Comparison of ENCODE assay signal across 10 cellular contexts in genomic region chr11:126426820-126427749, GRCh38.
DNase-seq lines count a peak whose midpoint lies in the region; ATAC-seq and TF ChIP-seq lines count a peak whose summit lies in the region.
"Had no signal": no experiment of that assay in that cellular context is flagged by ENCODE, and none has a peak within 500 bp of the region (broad histone marks: within the 10 kb centered on the region; RNA-seq: fewer than 3 reads in every experiment).

No MANE protein-coding gene starts in this region.

- POLR2A ChIA-PET in HEK293T (lab: Yijun Ruan, JAX), result no interaction called here

- intact Hi-C loops in dendritic cell treated with granulocyte-macrophage colony-stimulating factor and Interleukin-4, amounts not matched to agents 40 ng/mL and 50 ng/mL, for 4 days (cut with micrococcal nuclease), result no loop called here

- H3K4me3 Mint-ChIP-seq in dendritic cell treated with granulocyte-macrophage colony-stimulating factor and Interleukin-4, amounts not matched to agents 40 ng/mL and 50 ng/mL, for 4 days, result no peak overlapping the region
- peak overlapping the region; percentile 45 for H3K4me3 Mint-ChIP-seq in stimulated activated memory B cell treated with anti-CD40 and anti-IgM and Interleukin-4, amounts not matched to agents 10 μg/mL and 1 μg/mL and 100 μg/mL, for 72 hours

- peaks cover 21% of the 10 kb centered on the region for H3K4me1 Mint-ChIP-seq in dendritic cell treated with granulocyte-macrophage colony-stimulating factor and Interleukin-4, amounts not matched to agents 40 ng/mL and 50 ng/mL, for 4 days (ENCODE audit: low read depth)
- H3K4me1 Mint-ChIP-seq in stimulated activated memory B cell treated with anti-CD40 and anti-IgM and Interleukin-4, amounts not matched to agents 10 μg/mL and 1 μg/mL and 100 μg/mL, for 72 hours, result peaks cover 13% of the 10 kb centered on the region

- DNase-seq in iPS-NIHi7 (ENCODE audit: extremely low spot score) (no peak), cerebellar nuclear complex (lab: John Stamatoyannopoulos, UW) (no peak), HEK293T (ENCODE audit: extremely low spot score) (no peak)
- DNase-seq: activated naive CD4-positive, alpha-beta T cell treated with anti-CD3 and anti-CD28 coated beads, Interleukin-2, amount 50 U/mL, for 16 hours; lower lobe of right lung had no signal

- H3K27me3 Mint-ChIP-seq in dendritic cell treated with granulocyte-macrophage colony-stimulating factor and Interleukin-4, amounts not matched to agents 40 ng/mL and 50 ng/mL, for 4 days, result no peaks in the 10 kb centered on the region
- peaks cover 18% of the 10 kb centered on the region for H3K27me3 Mint-ChIP-seq in stimulated activated memory B cell treated with anti-CD40 and anti-IgM and Interleukin-4, amounts not matched to agents 10 μg/mL and 1 μg/mL and 100 μg/mL, for 72 hours

- H3K27ac Mint-ChIP-seq in dendritic cell treated with granulocyte-macrophage colony-stimulating factor and Interleukin-4, amounts not matched to agents 40 ng/mL and 50 ng/mL, for 4 days, result peak overlapping the region; percentile 25
- H3K27ac Mint-ChIP-seq in stimulated activated memory B cell treated with anti-CD40 and anti-IgM and Interleukin-4, amounts not matched to agents 10 μg/mL and 1 μg/mL and 100 μg/mL, for 72 hours, result peak overlapping the region; percentile 76

- H3K9me3 Mint-ChIP-seq in dendritic cell treated with granulocyte-macrophage colony-stimulating factor and Interleukin-4, amounts not matched to agents 40 ng/mL and 50 ng/mL, for 4 days, result no peaks in the 10 kb centered on the region
- H3K9me3 Mint-ChIP-seq in stimulated activated memory B cell treated with anti-CD40 and anti-IgM and Interleukin-4, amounts not matched to agents 10 μg/mL and 1 μg/mL and 100 μg/mL, for 72 hours, result no peaks in the 10 kb centered on the region

- H3K36me3 Mint-ChIP-seq in dendritic cell treated with granulocyte-macrophage colony-stimulating factor and Interleukin-4, amounts not matched to agents 40 ng/mL and 50 ng/mL, for 4 days (ENCODE audit: low read depth), result no peaks in the 10 kb centered on the region
- H3K36me3 Mint-ChIP-seq in stimulated activated memory B cell treated with anti-CD40 and anti-IgM and Interleukin-4, amounts not matched to agents 10 μg/mL and 1 μg/mL and 100 μg/mL, for 72 hours, result no peaks in the 10 kb centered on the region

- CTCF ChIA-PET in HEK293T (lab: Yijun Ruan, JAX), result interaction anchor here (1.2 kb wide), 1 partner anchor 15 kb away, joined by 3 read pairs; no protein-coding TSS in a partner anchor

- ATAC-seq in GM19043 (IDR thresholded peaks at IDR 0.05; ENCODE audit: low read depth, unreplicated experiment) (peak; percentile 72), HG03066 (IDR thresholded peaks at IDR 0.05; ENCODE audit: low read depth, unreplicated experiment) (peak; percentile 83), GM19455 (IDR thresholded peaks at IDR 0.05; ENCODE audit: unreplicated experiment) (no peak)
- peak; percentile 42 for ATAC-seq in stimulated activated memory B cell treated with anti-CD40 and anti-IgM and Interleukin-4, amounts not matched to agents 10 μg/mL and 1 μg/mL and 100 μg/mL, for 72 hours

TF ChIP-seq in HEK293T, 16 proteins besides CTCF, POLR2A, EP300 and RAD21:
- TF ChIP-seq BHLHE40 (IDR thresholded peaks at IDR 0.05; ENCODE audit: borderline replicate concordance) (no peak), SP1 (IDR thresholded peaks at IDR 0.05) (no peak), NFRKB (IDR thresholded peaks at IDR 0.05) (no peak), L3MBTL2 (conservative IDR thresholded peaks at IDR 0.05) (no peak), HDGF (IDR thresholded peaks at IDR 0.05; ENCODE audit: borderline replicate concordance) (no peak), ELF4 (IDR thresholded peaks at IDR 0.05) (no peak), PKNOX1 (IDR thresholded peaks at IDR 0.05) (no peak), FOXM1 (IDR thresholded peaks at IDR 0.05; ENCODE audit: borderline replicate concordance) (no peak), FOXA1 (IDR thresholded peaks at IDR 0.05) (no peak), ZNF384 (IDR thresholded peaks at IDR 0.05) (no peak), ARNT (IDR thresholded peaks at IDR 0.05) (no peak), SUZ12 (IDR thresholded peaks at IDR 0.05) (no peak), TARDBP (IDR thresholded peaks at IDR 0.05) (no peak), LEF1 (IDR thresholded peaks at IDR 0.05; ENCODE audit: borderline replicate concordance) (no peak), FOXK2 (IDR thresholded peaks at IDR 0.05) (no peak), CTBP1 (IDR thresholded peaks at IDR 0.05; ENCODE audit: borderline replicate concordance) (no peak)
